Comparison of ENCODE assay signal across 17 cellular contexts in genomic region chr15:83204697-83205096, GRCh38. TPM values are rescaled to one million over a fixed set of nuclear protein-coding genes. Genes with fewer than 3 reads are reported as not detected.
DNase-seq lines count a peak whose midpoint lies in the region; ATAC-seq, FAIRE-seq and TF ChIP-seq lines count a peak whose summit lies in the region.
"Had no signal": no experiment of that assay in that cellular context is flagged by ENCODE, and none has a peak within 500 bp of the region (broad histone marks: within the 10 kb centered on the region; RNA-seq: fewer than 3 reads in every experiment).

No MANE protein-coding gene starts in this region.

- peak overlapping the region; percentile 73 for H3K4me2 ChIP-seq in A549

- H3K27ac Mint-ChIP-seq in activated CD4-positive, alpha-beta memory T cell treated with anti-CD3 and anti-CD28 coated beads, Interleukin-2, amount 10 ng/mL, durations not matched to agents 7 days and 5 days, result no peak overlapping the region
- H3K27ac Mint-ChIP-seq: activated naive CD8-positive, alpha-beta T cell treated with anti-CD3 and anti-CD28 coated beads, Interleukin-2, amount 10 ng/mL, durations not matched to agents 7 days and 5 days; naive thymus-derived CD4-positive, alpha-beta T cell had no signal

- no peak overlapping the region for H3K27ac ChIP-seq in A549

- DNase-seq in A549 (ENCODE audit: low read depth in 1 of 2, low spot score in 1 of 2), result no peak
- DNase-seq in HFF-Myc (ENCODE audit: extremely low read depth, low read depth), result no peak
- peak; percentile 23 for DNase-seq in astrocyte of the hippocampus (ENCODE audit: low read depth, low spot score)
- peak; percentile 7 for DNase-seq in left kidney (ENCODE audit: low read depth, low spot score)
- no peak for DNase-seq in MV-4-11 (lab: John Stamatoyannopoulos, UW)
- no peak for DNase-seq in activated CD4-positive, alpha-beta memory T cell treated with anti-CD3 and anti-CD28 coated beads, Interleukin-2, amount 10 ng/mL, durations not matched to agents 7 days and 5 days
- no peak for DNase-seq in NOMO-1 (lab: John Stamatoyannopoulos, UW; ENCODE audit: unreplicated experiment in 2 of 2)
- DNase-seq: activated naive CD8-positive, alpha-beta T cell treated with anti-CD3 and anti-CD28 coated beads, Interleukin-2, amount 10 ng/mL, durations not matched to agents 7 days and 5 days; Calu3; cerebellar nuclear complex; left colon; naive thymus-derived CD4-positive, alpha-beta T cell; NCI-H1048; small intestine; SW 1271 had no signal

- no peak for ATAC-seq in A549
- no peak for ATAC-seq in GM18505 (IDR thresholded peaks at IDR 0.05; ENCODE audit: unreplicated experiment)
- ATAC-seq: activated CD4-positive, CD25-positive, alpha-beta regulatory T cell treated with anti-CD3 and anti-CD28 coated beads, Interleukin-2, amount 50 U/mL, for 24 hours; left colon; naive thymus-derived CD4-positive, alpha-beta T cell had no signal

- H3K9me3 Mint-ChIP-seq in activated CD4-positive, alpha-beta memory T cell treated with anti-CD3 and anti-CD28 coated beads, Interleukin-2, amount 10 ng/mL, durations not matched to agents 7 days and 5 days, result no peaks in the 10 kb centered on the region
- H3K9me3 Mint-ChIP-seq: activated naive CD8-positive, alpha-beta T cell treated with anti-CD3 and anti-CD28 coated beads, Interleukin-2, amount 10 ng/mL, durations not matched to agents 7 days and 5 days had no signal

- peaks cover 29% of the 10 kb centered on the region for H3K4me1 ChIP-seq in A549

- peaks cover 26% of the 10 kb centered on the region for H3K27me3 Mint-ChIP-seq in activated CD4-positive, alpha-beta memory T cell treated with anti-CD3 and anti-CD28 coated beads, Interleukin-2, amount 10 ng/mL, durations not matched to agents 7 days and 5 days

- TF ChIP-seq RAD21 in A549 (conservative IDR thresholded peaks at IDR 0.05 in 1 of 2, IDR thresholded peaks at IDR 0.05 in 1 of 2), result no peak

- H3K4me3 ChIP-seq in A549 (no peak overlapping the region), HFF-Myc (replicated peaks; ENCODE audit: low read depth, low read length) (peak overlapping the region; percentile 5; the same call in 1 of the 2 replicates)

- TF ChIP-seq POLR2A in A549 (IDR thresholded peaks at IDR 0.05; ENCODE audit: low read length) (no peak), GM18505 (IDR thresholded peaks at IDR 0.05; ENCODE audit: borderline replicate concordance, extremely low read depth, insufficient read depth, insufficient read length) (no peak)

- 85% methylated on average over 3 of the region's 3 CpGs for WGBS in A549 (ENCODE audit: missing lambda C conversion rate)

- POLR2A ChIA-PET in A549 (lab: Yijun Ruan, JAX), result no interaction called here
- POLR2A ChIA-PET in activated CD4-positive, alpha-beta memory T cell treated with anti-CD3 and anti-CD28 coated beads, Interleukin-2, amount 10 ng/mL, durations not matched to agents 7 days and 5 days (lab: Charles Lee), result no interaction called here

- TF ChIP-seq CTCF in A549 (IDR thresholded peaks at IDR 0.05), result no peak
- TF ChIP-seq CTCF in HFF-Myc (IDR thresholded peaks at IDR 0.05; ENCODE audit: low read depth, low read length, missing control alignments), result no peak

- H3K4me1 Mint-ChIP-seq in activated CD4-positive, alpha-beta memory T cell treated with anti-CD3 and anti-CD28 coated beads, Interleukin-2, amount 10 ng/mL, durations not matched to agents 7 days and 5 days, result peaks cover 26% of the 10 kb centered on the region

- no peak for TF ChIP-seq EP300 in A549 (IDR thresholded peaks at IDR 0.05)

- FAIRE-seq in A549 (lab: Jason Lieb, UNC), result no peak
- FAIRE-seq: small intestine had no signal

- H3K4me3 Mint-ChIP-seq in activated CD4-positive, alpha-beta memory T cell treated with anti-CD3 and anti-CD28 coated beads, Interleukin-2, amount 10 ng/mL, durations not matched to agents 7 days and 5 days, result no peak overlapping the region

- peaks cover 3% of the 10 kb centered on the region for H3K36me3 Mint-ChIP-seq in activated CD4-positive, alpha-beta memory T cell treated with anti-CD3 and anti-CD28 coated beads, Interleukin-2, amount 10 ng/mL, durations not matched to agents 7 days and 5 days (ENCODE audit: low read depth)

- no peaks in the 10 kb centered on the region for H3K9me3 ChIP-seq in A549

- CTCF ChIA-PET in A549 (lab: Yijun Ruan, JAX), result no interaction called here
- CTCF ChIA-PET in activated CD4-positive, alpha-beta memory T cell treated with anti-CD3 and anti-CD28 coated beads, Interleukin-2, amount 10 ng/mL, durations not matched to agents 7 days and 5 days (lab: Charles Lee), result no interaction called here

TF ChIP-seq in A549, 52 proteins besides CTCF, POLR2A, EP300 and RAD21:
- TF ChIP-seq ZFP36 (IDR thresholded peaks at IDR 0.05; ENCODE audit: borderline replicate concordance, partially characterized antibody), result no peak
- TF ChIP-seq RCOR1 (IDR thresholded peaks at IDR 0.05; ENCODE audit: low read depth, low read length), result no peak
- TF ChIP-seq RFX5 (IDR thresholded peaks at IDR 0.05), result no peak
- TF ChIP-seq FOSL2 (IDR thresholded peaks at IDR 0.05), result no peak
- TF ChIP-seq FOSL2 (CRISPR knock-in tag; IDR thresholded peaks at IDR 0.05), result no peak
- TF ChIP-seq USF2 (IDR thresholded peaks at IDR 0.05), result no peak
- TF ChIP-seq KDM5A (IDR thresholded peaks at IDR 0.05), result no peak
- no peak for TF ChIP-seq BHLHE40 (IDR thresholded peaks at IDR 0.05; ENCODE audit: low read depth, low read length)
- no peak for TF ChIP-seq E2F6 (IDR thresholded peaks at IDR 0.05; ENCODE audit: borderline replicate concordance, low read depth)
- no peak for TF ChIP-seq PBX3 (IDR thresholded peaks at IDR 0.05)
- no peak for TF ChIP-seq CBX8 (IDR thresholded peaks at IDR 0.05)
- no peak for TF ChIP-seq ELK1 (IDR thresholded peaks at IDR 0.05; ENCODE audit: low read depth, low read length)
- TF ChIP-seq PHF8 (IDR thresholded peaks at IDR 0.05; ENCODE audit: borderline replicate concordance, low read depth), result no peak
- TF ChIP-seq CHD2 (IDR thresholded peaks at IDR 0.05; ENCODE audit: low read length, partially characterized antibody), result no peak
- no peak for TF ChIP-seq HMGXB4 (CRISPR knock-in tag; IDR thresholded peaks at IDR 0.05; ENCODE audit: borderline replicate concordance)
- no peak for TF ChIP-seq CEBPB (IDR thresholded peaks at IDR 0.05)
- TF ChIP-seq HDAC2 (IDR thresholded peaks at IDR 0.05), result no peak
- no peak for TF ChIP-seq TFCP2L1 (CRISPR knock-in tag; IDR thresholded peaks at IDR 0.05)
- TF ChIP-seq JUNB (IDR thresholded peaks at IDR 0.05), result no peak

RNA-seq across cellular contexts. Expression of gene HDGFL3, which starts 2.9 kb away (rescaled TPM):
- polyA plus RNA-seq in A549 (2011; rRNA removed) (49.3 and 91.2 TPM in 2 replicates), A549 (2017; fragmentation: RNase III; extraction: RNeasy Plus Mini Kit Qiagen cat#74134 plus additional on column Dnase treatment) (47.4 to 51.1 TPM (median 50.8 TPM) in 3 replicates)
- 7.0 and 9.8 TPM in 2 replicates for polyA plus RNA-seq in A549 (2012; cell fraction: cytosol; rRNA removed)
- 1.9 and 2.3 TPM in 2 replicates for polyA plus RNA-seq in A549 (2012; cell fraction: nucleus; rRNA removed)
- 8.3 and 8.9 TPM in 2 replicates for polyA minus RNA-seq in A549 (2011; rRNA and poly(A)+ RNA removed)
- total RNA-seq in activated CD4-positive, alpha-beta memory T cell treated with anti-CD3 and anti-CD28 coated beads, Interleukin-2, amount 10 ng/mL, durations not matched to agents 7 days and 5 days, result 10 to 100 TPM; 20.5 to 23.3 TPM

Comparison
In these comparisons a context has a peak if more than half of its experiments do, and no peak if none do; other contexts are left out.
1. DNase-seq: peak in astrocyte of the hippocampus (single experiment) and left kidney (single experiment); none in A549 (0 of 2), HFF-Myc (single experiment), MV-4-11 (single experiment), activated CD4-positive, alpha-beta memory T cell treated with anti-CD3 and anti-CD28 coated beads, Interleukin-2, amount 10 ng/mL, durations not matched to agents 7 days and 5 days (single experiment) and NOMO-1 (0 of 2).